9 cellular contexts compared by ENCODE assay signal in the genomic region with DNA sequence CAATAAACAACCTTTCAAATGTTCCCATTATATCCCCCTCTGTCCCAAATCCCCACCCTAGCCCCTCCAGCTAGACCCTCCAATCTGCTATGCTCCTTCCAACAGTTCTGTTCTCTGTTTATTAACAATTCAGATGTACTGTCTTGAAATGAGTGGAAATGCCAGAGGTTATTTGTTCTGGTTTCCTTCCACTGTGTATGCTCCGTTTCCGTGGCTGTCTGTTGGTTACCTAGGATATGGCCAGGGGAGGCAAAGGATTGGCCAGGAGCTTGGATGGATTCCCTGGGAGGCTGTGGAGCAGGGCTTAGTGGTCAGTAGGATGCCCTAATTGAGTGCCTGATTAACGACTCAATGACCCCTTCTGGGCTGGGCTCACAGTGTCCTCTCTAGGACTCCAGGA.
DNase-seq lines count a peak whose midpoint lies in the region; ATAC-seq and TF ChIP-seq lines count a peak whose summit lies in the region.
"Had no signal": no experiment of that assay in that cellular context is flagged by ENCODE, and none has a peak within 500 bp of the region (broad histone marks: within the 10 kb centered on the region; RNA-seq: fewer than 3 reads in every experiment).

No MANE protein-coding gene starts in this region.

- DNase-seq in SK-MEL-5 (ENCODE audit: low read depth, low spot score) (peak; percentile 41), glomerular visceral epithelial cell (ENCODE audit: extremely low spot score) (peak; percentile 74), psoas muscle (no peak), NCI-H345 (lab: John Stamatoyannopoulos, UW) (no peak), 8988T (no peak), Karpas-422 (no peak)
- DNase-seq: SHP77 treated with DMSO at 0.1 percent for 48 hours had no signal

- TF ChIP-seq CTCF in psoas muscle (IDR thresholded peaks at IDR 0.05): no peak

- H3K4me2 ChIP-seq in Karpas-422 (ENCODE audit: low read depth, low read length, poor library complexity, severe bottlenecking): no peak overlapping the region

- H2AFZ ChIP-seq in Karpas-422 (ENCODE audit: low read length): no peak overlapping the region

- H3K79me2 ChIP-seq in Karpas-422 (ENCODE audit: low read length): no peaks in the 10 kb centered on the region

- no peaks in the 10 kb centered on the region for H3K9me2 ChIP-seq in Karpas-422 (replicated peaks; ENCODE audit: insufficient read depth, low read length)

- intact Hi-C loops in psoas muscle (cut with DNase I): loop anchor here (5.0 to 10.0 kb wide), 2 partner anchors 86 to 712 kb away; partner anchors contain the start of gene LYPLAL1 (in 1 of the 2)

- H3K4me1 ChIP-seq in psoas muscle (peaks cover 47% of the 10 kb centered on the region), Karpas-422 (ENCODE audit: low read length) (no peaks in the 10 kb centered on the region)

- ATAC-seq in GM18498 (IDR thresholded peaks at IDR 0.05; ENCODE audit: unreplicated experiment): peak; percentile 23
- peak; percentile 25 to 46 (median 29) for ATAC-seq in psoas muscle
- ATAC-seq in HG03039 (IDR thresholded peaks at IDR 0.05; ENCODE audit: unreplicated experiment): no peak

- H3K4me3 ChIP-seq in psoas muscle: peak overlapping the region; percentile 12
- no peak overlapping the region for H3K4me3 ChIP-seq in Karpas-422 (ENCODE audit: low read length)

- no peaks in the 10 kb centered on the region for H4K20me1 ChIP-seq in Karpas-422 (ENCODE audit: insufficient read depth, low read depth, low read length)

- H3K27me3 ChIP-seq in psoas muscle (ENCODE audit: insufficient read depth in 3 of 3, low read length in 2 of 3): no peaks in the 10 kb centered on the region
- H3K27me3 ChIP-seq in Karpas-422 (ENCODE audit: low read length): no peaks in the 10 kb centered on the region

- WGBS in psoas muscle, 3 donors: 6 to 9% (median 7%) methylated on average over 3 of the region's 3 CpGs

- H3K9ac ChIP-seq in Karpas-422 (ENCODE audit: low read length): no peak overlapping the region

- H3K27ac ChIP-seq in psoas muscle (peak overlapping the region; percentile 76), Karpas-422 (ENCODE audit: low read length) (no peak overlapping the region)

- in situ Hi-C loops in SK-MEL-5 (cut with HindIII; ENCODE audit: low pct_unique_long_range_greater_than_20kb, low sequenced_read_pairs): no loop called here

- H3K9me3 ChIP-seq in psoas muscle (no peaks in the 10 kb centered on the region), Karpas-422 (ENCODE audit: low read length) (no peaks in the 10 kb centered on the region)

- H3K36me3 ChIP-seq in psoas muscle (ENCODE audit: insufficient read depth in 1 of 2, low read depth in 1 of 2): no peaks in the 10 kb centered on the region
- no peaks in the 10 kb centered on the region for H3K36me3 ChIP-seq in Karpas-422 (ENCODE audit: insufficient read depth, low read length)

Comparison
In these comparisons a context has a peak if more than half of its experiments do, and no peak if none do; other contexts are left out.
1. DNase-seq: peak in SK-MEL-5 (single experiment) and glomerular visceral epithelial cell (single experiment); none in psoas muscle (0 of 2), NCI-H345 (single experiment), 8988T (single experiment) and Karpas-422 (single experiment).